ENCODE assay signal across 1 cellular context in genomic region chr17:75228847-75229246, GRCh38.
TF ChIP-seq lines count a peak whose summit lies in the region.

No MANE protein-coding gene starts in this region.

TF ChIP-seq in HepG2, 621 proteins besides CTCF, POLR2A, EP300 and RAD21:
- TF ChIP-seq ZNF160 (CRISPR knock-in tag; IDR thresholded peaks at IDR 0.05) (no peak), ZNF142 (CRISPR knock-in tag; IDR thresholded peaks at IDR 0.05) (no peak), ZXDC (CRISPR knock-in tag; IDR thresholded peaks at IDR 0.05) (no peak), SETDB1 (CRISPR knock-in tag; IDR thresholded peaks at IDR 0.05; ENCODE audit: borderline replicate concordance) (no peak), TAF15 (IDR thresholded peaks at IDR 0.05; ENCODE audit: low read depth, low read length, poor library complexity, severe bottlenecking) (no peak), THAP11 (CRISPR knock-in tag; IDR thresholded peaks at IDR 0.05) (no peak), BRD4 (CRISPR knock-in tag; IDR thresholded peaks at IDR 0.05) (no peak), ZNF30 (CRISPR knock-in tag; IDR thresholded peaks at IDR 0.05) (no peak), FOXP4 (CRISPR knock-in tag; IDR thresholded peaks at IDR 0.05) (no peak), KLF6 (CRISPR knock-in tag; IDR thresholded peaks at IDR 0.05) (no peak), RORA (CRISPR knock-in tag; IDR thresholded peaks at IDR 0.05) (no peak)
